13 cellular contexts compared by ENCODE assay signal in genomic region chr16:82782715-82783251, GRCh38.
DNase-seq lines count a peak whose midpoint lies in the region; ATAC-seq lines count a peak whose summit lies in the region.
"Had no signal": no experiment of that assay in that cellular context is flagged by ENCODE, and none has a peak within 500 bp of the region (broad histone marks: within the 10 kb centered on the region; RNA-seq: fewer than 3 reads in every experiment).

No MANE protein-coding gene starts in this region.

- no peak overlapping the region for H2BK12ac ChIP-seq in trophoblast cell (ENCODE audit: low read length)

- H4K8ac ChIP-seq in trophoblast cell (ENCODE audit: low read depth, low read length), result no peak overlapping the region

- no peak overlapping the region for H2AFZ ChIP-seq in trophoblast cell (ENCODE audit: insufficient read depth, low read length, poor library complexity)
- H2AFZ ChIP-seq: GM23248 had no signal

- no peak overlapping the region for H3K23ac ChIP-seq in trophoblast cell (ENCODE audit: low read length)

- H3K4me1 ChIP-seq in SJCRH30, result peaks cover 20% of the 10 kb centered on the region
- no peaks in the 10 kb centered on the region for H3K4me1 ChIP-seq in trophoblast cell (ENCODE audit: control insufficient read depth in 1 of 2, insufficient read depth in 2 of 2, low read length in 2 of 2)

- no peak overlapping the region for H3K18ac ChIP-seq in trophoblast cell (ENCODE audit: low read length)

- H3K36me3 ChIP-seq in SJCRH30 (no peaks in the 10 kb centered on the region), trophoblast cell (ENCODE audit: control insufficient read depth in 1 of 2, insufficient read depth in 2 of 2, low read length in 2 of 2) (no peaks in the 10 kb centered on the region)

- no peaks in the 10 kb centered on the region for H3K79me1 ChIP-seq in trophoblast cell (ENCODE audit: low read length)

- H3K4me3 ChIP-seq in SJCRH30 (no peak overlapping the region), trophoblast cell (ENCODE audit: low read depth, low read length) (no peak overlapping the region)
- H3K4me3 ChIP-seq: GM23248 had no signal

- no peak overlapping the region for H4K91ac ChIP-seq in trophoblast cell (ENCODE audit: low read depth, low read length)

- no peak overlapping the region for H3K9ac ChIP-seq in trophoblast cell (ENCODE audit: low read length)
- H3K9ac ChIP-seq: GM23248 had no signal

- H3K27me3 ChIP-seq in SJCRH30 (no peaks in the 10 kb centered on the region), trophoblast cell (ENCODE audit: insufficient read depth, low read length) (no peaks in the 10 kb centered on the region)

- no peak for ATAC-seq in stimulated activated naive CD8-positive, alpha-beta T cell treated with anti-CD3 and anti-CD28 coated beads, Interleukin-15, Interleukin-2, amounts not matched to agents 100 U/mL and 50 U/mL, for 24 hours
- ATAC-seq: sciatic nerve; stimulated activated naive CD8-positive, alpha-beta T cell treated with anti-CD3 and anti-CD28 coated beads, Interleukin-15, amount 100 ng/mL, for 72 hours had no signal

- H3K9me3 ChIP-seq in SJCRH30 (replicated peaks), result no peaks in the 10 kb centered on the region
- no peaks in the 10 kb centered on the region for H3K9me3 ChIP-seq in trophoblast cell (ENCODE audit: insufficient read depth, low read depth, low read length)

- H2AK5ac ChIP-seq in trophoblast cell (ENCODE audit: low read length), result no peak overlapping the region

- no peak overlapping the region for H4K12ac ChIP-seq in trophoblast cell (ENCODE audit: low read depth, low read length)

- H2BK5ac ChIP-seq in trophoblast cell (ENCODE audit: low read depth, low read length, poor library complexity), result no peak overlapping the region

- H3K27ac ChIP-seq in SJCRH30 (peak overlapping the region; percentile 51), trophoblast cell (ENCODE audit: low read depth, low read length) (no peak overlapping the region)
- H3K27ac ChIP-seq: GM23248 had no signal

- no peaks in the 10 kb centered on the region for H3K79me2 ChIP-seq in trophoblast cell (ENCODE audit: control insufficient read depth, insufficient read depth, low read length, poor library complexity)

- no peak overlapping the region for H3K4ac ChIP-seq in trophoblast cell (ENCODE audit: low read depth, low read length)

- no peak overlapping the region for H2BK120ac ChIP-seq in trophoblast cell (ENCODE audit: insufficient read depth, low read length, poor library complexity)

- no peak overlapping the region for H3K4me2 ChIP-seq in trophoblast cell (ENCODE audit: low read length)

- peak; percentile 39 for DNase-seq in NCI-H1105 (lab: John Stamatoyannopoulos, UW)
- DNase-seq in SJCRH30, result peak; percentile 68 to 80
- DNase-seq in iPS DF 19.7 (ENCODE audit: low read depth, low spot score), result peak; percentile 42
- DNase-seq in retina, result peak; percentile 42
- no peak for DNase-seq in stimulated activated naive CD8-positive, alpha-beta T cell treated with anti-CD3 and anti-CD28 coated beads, Interleukin-15, Interleukin-2, amounts not matched to agents 100 U/mL and 50 U/mL, for 24 hours
- DNase-seq in inferior parietal cortex (ENCODE audit: extremely low spot score), result no peak
- DNase-seq in trophoblast cell, result no peak
- DNase-seq: activated T-cell treated with anti-CD3 and anti-CD28 coated beads for 4 hours; GM23248; naive B cell; stimulated activated naive CD8-positive, alpha-beta T cell treated with anti-CD3 and anti-CD28 coated beads, Interleukin-15, amount 100 ng/mL, for 72 hours; T-helper 1 cell had no signal

- WGBS in trophoblast cell (ENCODE audit: extremely low coverage, insufficient coverage, insufficient read length), result no CpG with 5 or more reads among the region's 11 CpGs

- no peak overlapping the region for H3K14ac ChIP-seq in trophoblast cell (ENCODE audit: low read length)

Comparison
In these comparisons a context has a peak if more than half of its experiments do, and no peak if none do; other contexts are left out.
1. DNase-seq: peak in NCI-H1105 (single experiment), SJCRH30 (2 of 2), iPS DF 19.7 (single experiment) and retina (single experiment); none in stimulated activated naive CD8-positive, alpha-beta T cell treated with anti-CD3 and anti-CD28 coated beads, Interleukin-15, Interleukin-2, amounts not matched to agents 100 U/mL and 50 U/mL, for 24 hours (single experiment), inferior parietal cortex (single experiment) and trophoblast cell (0 of 2).